ENCODE assay signal across 19 cellular contexts in genomic region chr7:12727455-12728191, GRCh38. TPM values are rescaled to one million over a fixed set of nuclear protein-coding genes. Genes with fewer than 3 reads are reported as not detected.
DNase-seq lines count a peak whose midpoint lies in the region; ATAC-seq, FAIRE-seq and TF ChIP-seq lines count a peak whose summit lies in the region.
"Had no signal": no experiment of that assay in that cellular context is flagged by ENCODE, and none has a peak within 500 bp of the region (broad histone marks: within the 10 kb centered on the region; RNA-seq: fewer than 3 reads in every experiment).

No MANE protein-coding gene starts in this region.

- H2AFZ ChIP-seq in K562 (ENCODE audit: low read depth, low read length) (peak overlapping the region; percentile 52), hepatocyte (no peak overlapping the region)

- intact Hi-C loops in K562 (cut with micrococcal nuclease) = no loop called here
- intact Hi-C loops in left ventricle myocardium inferior (cut with micrococcal nuclease) = no loop called here

- DNase-seq in CD8-positive, alpha-beta memory T cell = no peak
- DNase-seq in K562 (ENCODE audit: extremely low read depth in 1 of 4, low spot score in 3 of 4) (peak in 1 of 4 experiments; percentile 63), left ventricle myocardium inferior (no peak), osteocyte (ENCODE audit: extremely low spot score, unreplicated experiment) (no peak), hepatocyte (ENCODE audit: low spot score) (no peak)
- DNase-seq: activated CD4-positive, alpha-beta T cell treated with anti-CD3 and anti-CD28 coated beads, Interleukin-2, amount 50 U/mL, for 48 hours; activated naive CD4-positive, alpha-beta T cell treated with anti-CD3 and anti-CD28 coated beads for 36 hours; effector memory CD8-positive, alpha-beta T cell; natural killer cell; NCI-H526; SHP77 treated with DMSO at 0.1 percent for 48 hours; T-helper 17 cell had no signal

- H3K79me2 ChIP-seq in K562 (ENCODE audit: control insufficient read depth, insufficient read depth, low read length) = peaks cover 69% of the 10 kb centered on the region
- H3K79me2 ChIP-seq in hepatocyte = no peaks in the 10 kb centered on the region

- no peaks in the 10 kb centered on the region for H3K9me2 ChIP-seq in hepatocyte (replicated peaks; ENCODE audit: insufficient read depth)

- H3K27ac ChIP-seq in CD8-positive, alpha-beta memory T cell (ENCODE audit: low read depth, low read length) = peak overlapping the region; percentile 55
- peak overlapping the region; percentile 95 for H3K27ac ChIP-seq in K562 (ENCODE audit: extremely low read depth, low read depth, low read length)
- peak overlapping the region; percentile 81 for H3K27ac ChIP-seq in left ventricle myocardium inferior (replicated peaks)
- H3K27ac ChIP-seq in hepatocyte = no peak overlapping the region
- H3K27ac ChIP-seq: prostate gland, VCaP had no signal

- no peak for TF ChIP-seq EP300 in K562 (IDR thresholded peaks at IDR 0.05; ENCODE audit: low read length)

- no peak overlapping the region for H3K4me3 Mint-ChIP-seq in CD8-positive, alpha-beta memory T cell
- no peak overlapping the region for H3K4me3 Mint-ChIP-seq in osteocyte (ENCODE audit: unreplicated experiment)
- H3K4me3 Mint-ChIP-seq: activated naive CD4-positive, alpha-beta T cell treated with anti-CD3 and anti-CD28 coated beads for 36 hours; effector memory CD8-positive, alpha-beta T cell; natural killer cell; T-helper 17 cell had no signal

- ATAC-seq in K562 = peak; percentile 8
- no peak for ATAC-seq in HG03460 (IDR thresholded peaks at IDR 0.05; ENCODE audit: unreplicated experiment)
- no peak for ATAC-seq in GM18870 (IDR thresholded peaks at IDR 0.05; ENCODE audit: unreplicated experiment)
- ATAC-seq in HG03378 (IDR thresholded peaks at IDR 0.05; ENCODE audit: unreplicated experiment) = no peak
- ATAC-seq: effector memory CD8-positive, alpha-beta T cell; natural killer cell; T-helper 17 cell had no signal

- peaks cover 1 to 3% of the 10 kb centered on the region in 2 donors for H3K27me3 Mint-ChIP-seq in CD8-positive, alpha-beta memory T cell
- H3K27me3 Mint-ChIP-seq in osteocyte (ENCODE audit: unreplicated experiment) = no peaks in the 10 kb centered on the region
- H3K27me3 Mint-ChIP-seq: effector memory CD8-positive, alpha-beta T cell had no signal

- H3K4me1 ChIP-seq in CD8-positive, alpha-beta memory T cell (ENCODE audit: insufficient read depth, low read length) = peaks cover 20% of the 10 kb centered on the region
- H3K4me1 ChIP-seq in K562 (replicated peaks in 1 of 2; ENCODE audit: control insufficient read depth in 2 of 2, insufficient read depth in 2 of 2, low read length in 2 of 2) = peaks cover 12 to 73% of the 10 kb centered on the region in 2 experiments
- peaks cover 71% of the 10 kb centered on the region for H3K4me1 ChIP-seq in left ventricle myocardium inferior
- H3K4me1 ChIP-seq in hepatocyte (ENCODE audit: insufficient read depth) = peaks cover 5% of the 10 kb centered on the region
- H3K4me1 ChIP-seq: prostate gland had no signal

- no peaks in the 10 kb centered on the region for H3K9me1 ChIP-seq in K562 (ENCODE audit: control insufficient read depth, insufficient read depth, low read length)

- FAIRE-seq in K562 (lab: Jason Lieb, UNC) = peak; percentile 29
- FAIRE-seq: islet of Langerhans, urothelium cell line had no signal

- POLR2A ChIA-PET in CD8-positive, alpha-beta memory T cell (lab: Charles Lee) = no interaction called here
- POLR2A ChIA-PET in K562 (lab: Yijun Ruan, JAX) = interaction anchor here (0.5 to 4.6 kb wide), 10 partner anchors 10 to 334 kb away, joined by 3 to 52 read pairs (median 4); partner anchors contain the start of gene ARL4A

- H3K4me2 ChIP-seq in K562 (ENCODE audit: insufficient read depth, low read length) = peak overlapping the region; percentile 66
- H3K4me2 ChIP-seq in hepatocyte = no peak overlapping the region

- no peaks in the 10 kb centered on the region for H3K27me3 ChIP-seq in CD8-positive, alpha-beta memory T cell (ENCODE audit: insufficient read depth, low read length, poor library complexity, severe bottlenecking)
- no peaks in the 10 kb centered on the region for H3K27me3 ChIP-seq in K562 (ENCODE audit: control insufficient read depth in 2 of 2, insufficient read depth in 2 of 2, low read length in 2 of 2)
- no peaks in the 10 kb centered on the region for H3K27me3 ChIP-seq in left ventricle myocardium inferior (ENCODE audit: low read depth)
- no peaks in the 10 kb centered on the region for H3K27me3 ChIP-seq in hepatocyte

- no peaks in the 10 kb centered on the region for H3K36me3 ChIP-seq in CD8-positive, alpha-beta memory T cell (ENCODE audit: insufficient read depth, low read length)
- no peaks in the 10 kb centered on the region for H3K36me3 ChIP-seq in K562 (ENCODE audit: control insufficient read depth, insufficient read depth, low read length)
- no peaks in the 10 kb centered on the region for H3K36me3 ChIP-seq in left ventricle myocardium inferior
- no peaks in the 10 kb centered on the region for H3K36me3 ChIP-seq in hepatocyte (replicated peaks; ENCODE audit: insufficient read depth, low read depth)
- H3K36me3 ChIP-seq: prostate gland had no signal

- TF ChIP-seq CTCF in K562 (IDR thresholded peaks at IDR 0.05 in 2 of 3, conservative IDR thresholded peaks at IDR 0.05 in 1 of 3; ENCODE audit: insufficient read depth in 2 of 3, low read depth in 1 of 3, low read length in 3 of 3) (no peak), left ventricle myocardium inferior (IDR thresholded peaks at IDR 0.05; ENCODE audit: borderline replicate concordance) (no peak), osteocyte (IDR thresholded peaks at IDR 0.05) (no peak), hepatocyte (IDR thresholded peaks at IDR 0.05; ENCODE audit: poor library complexity) (no peak)

- no peak for TF ChIP-seq RAD21 in K562 (CRISPR knock-in tag; conservative IDR thresholded peaks at IDR 0.05 in 1 of 2, IDR thresholded peaks at IDR 0.05 in 1 of 2)

- in situ Hi-C loops in K562 (cut with MboI) = no loop called here

- no peak for TF ChIP-seq POLR2A in K562 (conservative IDR thresholded peaks at IDR 0.05)

- H4K20me1 ChIP-seq in K562 (replicated peaks; ENCODE audit: control insufficient read depth, insufficient read depth, low read length) (no peaks in the 10 kb centered on the region), hepatocyte (ENCODE audit: insufficient read depth, poor library complexity, severe bottlenecking) (no peaks in the 10 kb centered on the region)

- H3K9me3 Mint-ChIP-seq in CD8-positive, alpha-beta memory T cell = no peaks in the 10 kb centered on the region
- H3K9me3 Mint-ChIP-seq in osteocyte (ENCODE audit: unreplicated experiment) = no peaks in the 10 kb centered on the region
- H3K9me3 Mint-ChIP-seq: activated naive CD4-positive, alpha-beta T cell treated with anti-CD3 and anti-CD28 coated beads for 36 hours; effector memory CD8-positive, alpha-beta T cell; natural killer cell had no signal

- H3K4me3 ChIP-seq in CD8-positive, alpha-beta memory T cell (ENCODE audit: low read length) = no peak overlapping the region
- H3K4me3 ChIP-seq in K562 (no peak overlapping the region), left ventricle myocardium inferior (peak overlapping the region; percentile 47), hepatocyte (no peak overlapping the region)
- H3K4me3 ChIP-seq: prostate gland had no signal

- H3K9ac ChIP-seq in K562 (ENCODE audit: insufficient read depth in 1 of 2, low read depth in 2 of 2, low read length in 2 of 2) = peak overlapping the region in 1 of 2 experiments; percentile 71; a peak in 2 of 4 replicates

- peak overlapping the region in 1 of 8 donors; percentile 5 for H3K27ac Mint-ChIP-seq in CD8-positive, alpha-beta memory T cell
- peak overlapping the region; percentile 54 for H3K27ac Mint-ChIP-seq in osteocyte (ENCODE audit: unreplicated experiment)
- H3K27ac Mint-ChIP-seq: activated naive CD4-positive, alpha-beta T cell treated with anti-CD3 and anti-CD28 coated beads for 36 hours; effector memory CD8-positive, alpha-beta T cell; natural killer cell; T-helper 17 cell had no signal

- no peaks in the 10 kb centered on the region for H3K36me3 Mint-ChIP-seq in CD8-positive, alpha-beta memory T cell
- H3K36me3 Mint-ChIP-seq in osteocyte (ENCODE audit: unreplicated experiment) = no peaks in the 10 kb centered on the region
- H3K36me3 Mint-ChIP-seq: natural killer cell had no signal

- WGBS in K562 (ENCODE audit: insufficient coverage, low coverage, missing lambda C conversion rate) = 8% methylated on average over 8 of the region's 8 CpGs
- 56% methylated on average over 8 of the region's 8 CpGs for WGBS in hepatocyte (ENCODE audit: low lambda C conversion rate, missing lambda C conversion rate)

- CTCF ChIA-PET in CD8-positive, alpha-beta memory T cell (lab: Charles Lee) = interaction anchor here (0.7 kb wide), 1 partner anchor 41 kb away, joined by 3 read pairs; no protein-coding TSS in a partner anchor
- CTCF ChIA-PET in K562 (lab: Yijun Ruan, JAX; ENCODE audit: low intra/inter-chr PET ratio) = no interaction called here

- H3K4me1 Mint-ChIP-seq in CD8-positive, alpha-beta memory T cell = peaks cover 20 to 25% (median 22%) of the 10 kb centered on the region in 3 donors
- H3K4me1 Mint-ChIP-seq in osteocyte (ENCODE audit: unreplicated experiment) = peaks cover 44% of the 10 kb centered on the region

- BruUV-seq in K562 (replicated peaks; lab: Mats Ljungman, UMichigan) = no TSS peak

- H3K9me3 ChIP-seq in CD8-positive, alpha-beta memory T cell (ENCODE audit: low read length) = no peaks in the 10 kb centered on the region
- H3K9me3 ChIP-seq in K562 (replicated peaks; ENCODE audit: control insufficient read depth, insufficient read depth, low read depth, low read length) (no peaks in the 10 kb centered on the region), left ventricle myocardium inferior (replicated peaks) (no peaks in the 10 kb centered on the region), hepatocyte (ENCODE audit: low read depth) (no peaks in the 10 kb centered on the region)
- H3K9me3 ChIP-seq: prostate gland had no signal

RNA-seq across cellular contexts. Expression of gene ARL4A, which starts 40.2 kb away (rescaled TPM):
- total RNA-seq in CD8-positive, alpha-beta memory T cell = 10 to 100 TPM; 10.6 to 11.6 TPM
- 50.3 TPM for polyA plus RNA-seq in CD8-positive, alpha-beta memory T cell
- 106 and 313 TPM in 2 replicates for total RNA-seq in K562 (2011; cell fraction: chromatin; rRNA removed; ENCODE audit: low replicate concordance)
- total RNA-seq in K562 (2011; cell fraction: nucleolus; rRNA removed) = 71.9 and 88.4 TPM in 2 replicates
- total RNA-seq in K562 (2011; cell fraction: nucleoplasm; rRNA removed) = 146 and 153 TPM in 2 replicates
- 96.3 and 118 TPM in 2 replicates for total RNA-seq in K562 (2014; rRNA removed)
- 226 and 276 TPM in 2 replicates for total RNA-seq in K562 (2014; rRNA removed; fragmentation: Illumina TruSeq; extraction: Trizol)
- total RNA-seq in K562 (2015; rRNA removed; fragmentation: Illumina TruSeq; extraction: Trizol) = 118 and 129 TPM in 2 replicates
- 130 and 134 TPM in 2 replicates for total RNA-seq in K562 (2021)
- 170 and 244 TPM in 2 replicates for polyA plus RNA-seq in K562 (2011; rRNA removed)
- polyA plus RNA-seq in K562 (2011; cell fraction: cytosol; rRNA removed) = 44.4 and 98.4 TPM in 2 replicates
- polyA plus RNA-seq in K562 (2011; cell fraction: nucleus; rRNA removed) = 65.4 and 97.9 TPM in 2 replicates
- polyA plus RNA-seq in K562 (2012) = 85.7 and 127 TPM in 2 replicates
- 172 and 178 TPM in 2 replicates for polyA plus RNA-seq in K562 (2014; fragmentation: Illumina TruSeq; extraction: Trizol)
- polyA plus RNA-seq in K562 (2014; fragmentation: Nextera tagmentation; extraction: Ambion mirVana) = 100 to 1,000 TPM; 553 to 688 TPM
- 143 and 153 TPM in 2 replicates for polyA plus RNA-seq in K562 (2014; rRNA removed)
- polyA minus RNA-seq in K562 (2011; rRNA and poly(A)+ RNA removed) = 304 and 306 TPM in 2 replicates
- 57.3 and 86.6 TPM in 2 replicates for polyA minus RNA-seq in K562 (2011; cell fraction: cytosol; rRNA and poly(A)+ RNA removed)
- polyA minus RNA-seq in K562 (2011; cell fraction: nucleus; rRNA and poly(A)+ RNA removed) = 110 and 254 TPM in 2 replicates
- total RNA-seq in left ventricle myocardium inferior = 11.5 TPM
- 9.6 and 11.0 TPM in 2 replicates for total RNA-seq in osteocyte
- total RNA-seq in hepatocyte = 64.0 and 66.7 TPM in 2 replicates
- polyA plus RNA-seq in hepatocyte = 59.3 and 60.3 TPM in 2 replicates
